In genomic region chr19:6362024-6362344, GRCh38 we compare ENCODE assay signal across 1 cellular context.
TF ChIP-seq lines count a peak whose summit lies in the region.

No MANE protein-coding gene starts in this region.

TF ChIP-seq in endothelial cell of umbilical vein, 7 proteins besides CTCF, POLR2A, EP300 and RAD21:
- TF ChIP-seq MYC (IDR thresholded peaks at IDR 0.05; ENCODE audit: low read depth, low read length) (no peak), JUN (IDR thresholded peaks at IDR 0.05; ENCODE audit: borderline replicate concordance, insufficient read depth, insufficient read length, low read depth) (no peak), GATA2 (IDR thresholded peaks at IDR 0.05; ENCODE audit: insufficient read depth, insufficient read length, low read depth, low read length) (no peak), FOS (IDR thresholded peaks at IDR 0.05; ENCODE audit: borderline replicate concordance, insufficient read depth, low read length) (no peak), EZH2 (IDR thresholded peaks at IDR 0.05; ENCODE audit: borderline replicate concordance, low read depth, low read length, severe bottlenecking) (no peak), MAX (IDR thresholded peaks at IDR 0.05; ENCODE audit: insufficient read depth, insufficient read length) (no peak), POLR2AphosphoS5 (IDR thresholded peaks at IDR 0.05; ENCODE audit: insufficient read depth, low read depth, low read length) (no peak)
